Comparison of ENCODE assay signal across 1 cellular context in the genomic region with DNA sequence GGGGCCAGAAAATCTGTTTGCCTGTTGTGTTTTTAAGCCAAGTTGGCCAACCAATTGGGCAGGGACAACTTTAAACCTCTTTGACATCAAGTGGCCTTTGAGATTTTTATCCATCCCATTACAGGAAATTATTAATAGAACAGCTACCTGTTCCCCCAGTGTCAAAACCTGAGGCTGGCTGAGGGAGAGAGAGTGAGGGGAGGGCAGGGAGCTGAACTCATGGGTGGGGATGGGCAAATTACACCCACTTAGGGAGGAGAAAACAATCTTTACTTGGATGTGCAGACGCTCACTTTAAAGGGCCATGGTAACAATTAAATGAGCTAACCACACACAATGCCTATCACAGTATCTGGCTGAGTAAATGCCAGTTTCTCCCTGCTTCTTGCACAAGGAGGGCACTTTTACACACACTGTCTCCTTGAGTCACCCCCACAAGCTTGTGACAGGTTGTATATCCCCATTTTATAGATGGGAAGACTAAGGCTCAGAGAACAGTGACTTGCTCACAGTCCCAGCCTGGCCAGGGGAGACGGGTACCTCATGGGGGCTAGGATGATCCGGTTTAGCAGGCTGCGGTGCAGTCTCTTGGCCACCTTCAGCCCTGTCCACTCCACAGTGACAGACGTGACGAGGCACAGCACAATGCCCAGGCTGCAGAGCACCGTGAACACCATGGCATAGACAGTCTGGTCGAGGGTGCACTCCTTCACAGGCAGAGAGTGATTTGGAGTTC.
TF ChIP-seq lines count a peak whose summit lies in the region.

No MANE protein-coding gene starts in this region.

TF ChIP-seq in HEK293, 187 proteins besides CTCF, POLR2A, EP300 and RAD21 (continued from another document):
- TF ChIP-seq, protein P1, sequence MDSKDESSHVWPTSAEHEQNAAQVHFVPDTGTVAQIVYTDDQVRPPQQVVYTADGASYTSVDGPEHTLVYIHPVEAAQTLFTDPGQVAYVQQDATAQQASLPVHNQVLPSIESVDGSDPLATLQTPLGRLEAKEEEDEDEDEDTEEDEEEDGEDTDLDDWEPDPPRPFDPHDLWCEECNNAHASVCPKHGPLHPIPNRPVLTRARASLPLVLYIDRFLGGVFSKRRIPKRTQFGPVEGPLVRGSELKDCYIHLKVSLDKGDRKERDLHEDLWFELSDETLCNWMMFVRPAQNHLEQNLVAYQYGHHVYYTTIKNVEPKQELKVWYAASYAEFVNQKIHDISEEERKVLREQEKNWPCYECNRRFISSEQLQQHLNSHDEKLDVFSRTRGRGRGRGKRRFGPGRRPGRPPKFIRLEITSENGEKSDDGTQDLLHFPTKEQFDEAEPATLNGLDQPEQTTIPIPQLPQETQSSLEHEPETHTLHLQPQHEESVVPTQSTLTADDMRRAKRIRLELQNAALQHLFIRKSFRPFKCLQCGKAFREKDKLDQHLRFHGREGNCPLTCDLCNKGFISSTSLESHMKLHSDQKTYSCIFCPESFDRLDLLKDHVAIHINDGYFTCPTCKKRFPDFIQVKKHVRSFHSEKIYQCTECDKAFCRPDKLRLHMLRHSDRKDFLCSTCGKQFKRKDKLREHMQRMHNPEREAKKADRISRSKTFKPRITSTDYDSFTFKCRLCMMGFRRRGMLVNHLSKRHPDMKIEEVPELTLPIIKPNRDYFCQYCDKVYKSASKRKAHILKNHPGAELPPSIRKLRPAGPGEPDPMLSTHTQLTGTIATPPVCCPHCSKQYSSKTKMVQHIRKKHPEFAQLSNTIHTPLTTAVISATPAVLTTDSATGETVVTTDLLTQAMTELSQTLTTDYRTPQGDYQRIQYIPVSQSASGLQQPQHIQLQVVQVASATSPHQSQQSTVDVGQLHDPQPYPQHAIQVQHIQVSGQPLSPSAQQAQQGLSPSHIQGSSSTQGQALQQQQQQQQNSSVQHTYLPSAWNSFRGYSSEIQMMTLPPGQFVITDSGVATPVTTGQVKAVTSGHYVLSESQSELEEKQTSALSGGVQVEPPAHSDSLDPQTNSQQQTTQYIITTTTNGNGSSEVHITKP (tag by site-specific recombination; IDR thresholded peaks at IDR 0.05) = no peak
- TF ChIP-seq ZNF223 (tag by site-specific recombination; IDR thresholded peaks at IDR 0.05) = no peak
